11 cellular contexts compared by ENCODE assay signal in the genomic region with DNA sequence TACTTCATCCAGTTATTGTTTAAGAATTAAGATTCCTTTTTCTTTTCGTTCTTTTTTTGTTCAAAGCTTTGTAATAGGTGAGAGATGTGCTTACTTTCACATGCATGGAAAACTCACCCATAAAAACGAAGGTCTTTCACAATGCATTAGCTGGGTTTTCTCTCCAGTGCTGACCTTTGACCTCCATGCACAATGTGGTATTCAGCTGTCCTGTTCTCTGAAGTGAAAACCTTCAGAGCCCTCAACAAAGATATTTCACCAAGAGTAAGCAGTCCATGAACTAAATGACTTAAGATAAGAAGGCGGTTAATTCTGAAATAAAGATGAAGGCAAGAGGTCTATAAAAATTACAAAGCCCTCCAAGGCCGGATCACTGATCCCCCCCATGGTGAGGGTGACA.
A peak's percentile ranks its signal among the peaks of the same experiment; 100 is the strongest.
DNase-seq lines count a peak whose midpoint lies in the region; ATAC-seq and TF ChIP-seq lines count a peak whose summit lies in the region.
"Had no signal": no experiment of that assay in that cellular context is flagged by ENCODE, and none has a peak within 500 bp of the region (broad histone marks: within the 10 kb centered on the region; RNA-seq: fewer than 3 reads in every experiment).

No MANE protein-coding gene starts in this region.

- intact Hi-C loops in dorsolateral prefrontal cortex (cut with DNase I): no loop called here

- H3K27me3 ChIP-seq in ACC112 (ENCODE audit: insufficient read depth, low read length) (no peaks in the 10 kb centered on the region), dorsolateral prefrontal cortex (no peaks in the 10 kb centered on the region)
- H3K27me3 ChIP-seq: ovary had no signal

- WGBS in mesodermal cell (ENCODE audit: insufficient coverage in 2 of 2), 2 experiments: 13 to 14% methylated on average over 1 of the region's 4 CpGs

- no peak overlapping the region for H2AFZ ChIP-seq in ACC112 (ENCODE audit: low read length, unreplicated experiment)

- no peaks in the 10 kb centered on the region for H3K9me3 ChIP-seq in mesodermal cell (ENCODE audit: control insufficient read depth, low read length)
- H3K9me3 ChIP-seq: ovary had no signal

- H3K36me3 ChIP-seq in ACC112 (ENCODE audit: insufficient read depth, low read length) (peaks cover 12% of the 10 kb centered on the region; the same call in 1 of the 2 replicates), mesodermal cell (ENCODE audit: control insufficient read depth, insufficient read depth, low read length) (no peaks in the 10 kb centered on the region)
- H3K36me3 ChIP-seq: ovary had no signal

- H3K4me1 ChIP-seq in ACC112 (ENCODE audit: control insufficient read depth, insufficient read depth, low read length, unreplicated experiment): peaks cover 99% of the 10 kb centered on the region
- H3K4me1 ChIP-seq in mesodermal cell (ENCODE audit: control insufficient read depth, insufficient read depth, low read length, poor library complexity, severe bottlenecking): peaks cover 62% of the 10 kb centered on the region

- peak overlapping the region; percentile 99 for H3K27ac ChIP-seq in ACC112 (ENCODE audit: low read depth, low read length)
- H3K27ac ChIP-seq in dorsolateral prefrontal cortex: peak overlapping the region in 45 of 59 donors; percentile 1 to 73 (median 44)
- peak overlapping the region; percentile 25 for H3K27ac ChIP-seq in mesodermal cell (ENCODE audit: low read depth, low read length, severe bottlenecking)
- H3K27ac ChIP-seq: ovary had no signal

- ATAC-seq in HG02970 (IDR thresholded peaks at IDR 0.05; ENCODE audit: low FRiP score, unreplicated experiment) (no peak), HG02840 (IDR thresholded peaks at IDR 0.05; ENCODE audit: low FRiP score, unreplicated experiment) (no peak)

- DNase-seq in LHCN-M2 (ENCODE audit: low read depth) (peak; percentile 70), dorsolateral prefrontal cortex (no peak), T-helper 2 cell (no peak), NCI-H524 (lab: John Stamatoyannopoulos, UW) (no peak)
- DNase-seq: NCI-H446 treated with DMSO at 0.1 percent for 48 hours, ovary had no signal

- TF ChIP-seq CTCF in dorsolateral prefrontal cortex (IDR thresholded peaks at IDR 0.05 in 54 of 56, conservative IDR thresholded peaks at IDR 0.05 in 2 of 56; ENCODE audit: low read depth in 1 of 56, partially characterized antibody in 56 of 56): no peak

- H3K79me2 ChIP-seq in ACC112 (ENCODE audit: control insufficient read depth, insufficient read depth, low read length, unreplicated experiment): peaks cover 85% of the 10 kb centered on the region

- H3K4me3 ChIP-seq in ACC112 (ENCODE audit: low read depth, low read length): 0 out of 2 replicates have a peak overlapping the region, but pooled peaks have one; percentile 19
- no peak overlapping the region for H3K4me3 ChIP-seq in dorsolateral prefrontal cortex
- no peak overlapping the region for H3K4me3 ChIP-seq in mesodermal cell (ENCODE audit: extremely low read depth, insufficient read depth, low read length, poor library complexity, severe bottlenecking)
- H3K4me3 ChIP-seq: lung, ovary had no signal

Comparison
In these comparisons a context has a peak if more than half of its experiments do, and no peak if none do; other contexts are left out.
1. H3K27ac ChIP-seq: peak in every context shown above with its lines; median percentile 99 in ACC112; 44 in dorsolateral prefrontal cortex; 25 in mesodermal cell.